8 cellular contexts compared by ENCODE assay signal in the genomic region with DNA sequence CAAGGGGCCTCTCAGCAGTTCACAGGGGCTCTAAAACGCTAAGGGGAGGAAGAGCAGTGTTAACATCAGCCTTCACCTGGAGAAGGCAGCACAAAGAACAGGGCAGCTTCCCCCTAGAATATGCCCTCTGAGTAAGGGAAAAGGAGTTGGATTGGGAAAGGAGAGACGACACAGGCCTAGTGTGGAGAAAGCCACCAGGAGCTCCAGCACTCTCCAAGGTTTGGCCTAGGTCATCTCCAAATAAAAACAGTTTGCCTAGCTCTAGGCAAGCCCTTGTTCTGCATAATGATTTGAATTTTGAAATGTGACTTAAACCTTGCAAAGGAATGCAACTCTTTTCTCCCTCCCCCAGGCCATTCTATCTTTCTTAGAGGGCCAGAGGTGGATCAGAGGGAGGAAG.
DNase-seq lines count a peak whose midpoint lies in the region; ATAC-seq and TF ChIP-seq lines count a peak whose summit lies in the region.

No MANE protein-coding gene starts in this region.

- no peak for TF ChIP-seq CTCF in omental fat pad (IDR thresholded peaks at IDR 0.05)

- peaks cover 7% of the 10 kb centered on the region for H3K36me3 Mint-ChIP-seq in dendritic cell treated with granulocyte-macrophage colony-stimulating factor and Interleukin-4, amounts not matched to agents 40 ng/mL and 50 ng/mL, for 4 days (ENCODE audit: low read depth)
- no peaks in the 10 kb centered on the region for H3K36me3 Mint-ChIP-seq in naive B cell

- peak overlapping the region; percentile 79 for H3K4me3 Mint-ChIP-seq in dendritic cell treated with granulocyte-macrophage colony-stimulating factor and Interleukin-4, amounts not matched to agents 40 ng/mL and 50 ng/mL, for 4 days
- H3K4me3 Mint-ChIP-seq in naive B cell = peak overlapping the region; percentile 89 to 98 (median 96)

- ATAC-seq in naive B cell (ENCODE audit: low read depth in 2 of 2) (no peak), GM21529 (IDR thresholded peaks at IDR 0.05; ENCODE audit: unreplicated experiment) (no peak), omental fat pad (ENCODE audit: low FRiP score) (no peak), HG02970 (IDR thresholded peaks at IDR 0.05; ENCODE audit: low FRiP score, unreplicated experiment) (no peak)

- peak; percentile 13 for DNase-seq in AG08395 (ENCODE audit: low spot score)
- peak; percentile 14 for DNase-seq in M059J (ENCODE audit: low read depth)
- no peak for DNase-seq in naive B cell
- no peak for DNase-seq in activated CD4-positive, CD25-positive, alpha-beta regulatory T cell treated with anti-CD3 and anti-CD28 coated beads, Interleukin-2, amount 50 U/mL, for 72 hours
- DNase-seq in omental fat pad (ENCODE audit: low spot score) = no peak

- H3K4me1 Mint-ChIP-seq in dendritic cell treated with granulocyte-macrophage colony-stimulating factor and Interleukin-4, amounts not matched to agents 40 ng/mL and 50 ng/mL, for 4 days (ENCODE audit: low read depth) = peaks cover 54% of the 10 kb centered on the region
- H3K4me1 Mint-ChIP-seq in naive B cell = peaks cover 25 to 36% (median 35%) of the 10 kb centered on the region in 3 donors

- H3K9me3 Mint-ChIP-seq in dendritic cell treated with granulocyte-macrophage colony-stimulating factor and Interleukin-4, amounts not matched to agents 40 ng/mL and 50 ng/mL, for 4 days = no peaks in the 10 kb centered on the region
- H3K9me3 Mint-ChIP-seq in naive B cell = no peaks in the 10 kb centered on the region

- intact Hi-C loops in dendritic cell treated with granulocyte-macrophage colony-stimulating factor and Interleukin-4, amounts not matched to agents 40 ng/mL and 50 ng/mL, for 4 days (cut with micrococcal nuclease) = loop anchor here (1.0 to 10.0 kb wide), 6 partner anchors 63 to 424 kb away; partner anchors contain the start of gene SSBP2

- H3K27ac Mint-ChIP-seq in dendritic cell treated with granulocyte-macrophage colony-stimulating factor and Interleukin-4, amounts not matched to agents 40 ng/mL and 50 ng/mL, for 4 days = peak overlapping the region; percentile 96
- peak overlapping the region in 4 of 6 donors; percentile 77 to 98 (median 96) for H3K27ac Mint-ChIP-seq in naive B cell

- no peaks in the 10 kb centered on the region for H3K27me3 Mint-ChIP-seq in dendritic cell treated with granulocyte-macrophage colony-stimulating factor and Interleukin-4, amounts not matched to agents 40 ng/mL and 50 ng/mL, for 4 days
- no peaks in the 10 kb centered on the region for H3K27me3 Mint-ChIP-seq in naive B cell

Comparison
In these comparisons a context has a peak if more than half of its experiments do, and no peak if none do; other contexts are left out.
1. DNase-seq: peak in AG08395 (single experiment) and M059J (single experiment); none in naive B cell (single experiment), activated CD4-positive, CD25-positive, alpha-beta regulatory T cell treated with anti-CD3 and anti-CD28 coated beads, Interleukin-2, amount 50 U/mL, for 72 hours (single experiment) and omental fat pad (single experiment).